In genomic region chr17:57677301-57677700, GRCh38 we compare ENCODE assay signal across 29 cellular contexts.
DNase-seq lines count a peak whose midpoint lies in the region; ATAC-seq and TF ChIP-seq lines count a peak whose summit lies in the region.
"Had no signal": no experiment of that assay in that cellular context is flagged by ENCODE, and none has a peak within 500 bp of the region (broad histone marks: within the 10 kb centered on the region; RNA-seq: fewer than 3 reads in every experiment).

No MANE protein-coding gene starts in this region.

- CTCF ChIA-PET in CD8-positive, alpha-beta memory T cell (lab: Charles Lee): no interaction called here

- no peak overlapping the region for H3K27ac ChIP-seq in DND-41 (ENCODE audit: low read length)
- no peak overlapping the region for H3K27ac ChIP-seq in CD8-positive, alpha-beta memory T cell (ENCODE audit: low read depth, low read length)
- H3K27ac ChIP-seq: cardiac muscle cell, gastrocnemius medialis, prostate gland, sigmoid colon, suprapubic skin had no signal

- H3K27ac Mint-ChIP-seq in naive thymus-derived CD8-positive, alpha-beta T cell: peak overlapping the region in 8 of 10 donors; percentile 9 to 75 (median 47)
- H3K27ac Mint-ChIP-seq in CD8-positive, alpha-beta memory T cell: peak overlapping the region in 2 of 8 donors; percentile 21 to 79
- H3K27ac Mint-ChIP-seq: activated naive CD8-positive, alpha-beta T cell; GM23338; HFFc6; T-cell had no signal

- DNase-seq in COR-L47 (lab: John Stamatoyannopoulos, UW): peak; percentile 75
- DNase-seq in DND-41: peak; percentile 3
- DNase-seq in NCI-H748 treated with DMSO at 0.1 percent for 48 hours (lab: John Stamatoyannopoulos, UW): peak; percentile 77
- no peak for DNase-seq in naive thymus-derived CD8-positive, alpha-beta T cell
- no peak for DNase-seq in CD8-positive, alpha-beta memory T cell
- DNase-seq in midbrain (lab: John Stamatoyannopoulos, UW): no peak
- DNase-seq in activated effector memory CD4-positive, alpha-beta T cell treated with anti-CD3 and anti-CD28 coated beads, Interleukin-2, amount 50 U/mL, for 16 hours: no peak
- DNase-seq: activated CD4-positive, alpha-beta T cell treated with anti-CD3 and anti-CD28 coated beads for 1 hour; anterior cingulate cortex; EL; gastrocnemius medialis; HFFc6; hippocampal formation; immature natural killer cell; Kasumi-1; mesendoderm; NCI-H1930; NCI-H524; RPMI8226; sigmoid colon; stimulated activated CD4-positive, alpha-beta T cell treated with anti-CD3 and anti-CD28 coated beads, Interleukin-4, amount 100 ng/mL, for 4 hours; stimulated activated naive CD4-positive, alpha-beta T cell had no signal

- no peak overlapping the region for H3K9ac ChIP-seq in DND-41 (ENCODE audit: low read depth, low read length)

- TF ChIP-seq CTCF in DND-41 (IDR thresholded peaks at IDR 0.05; ENCODE audit: borderline replicate concordance, extremely low read depth, low read length, poor library complexity, severe bottlenecking): no peak

- H3K36me3 ChIP-seq in DND-41 (ENCODE audit: insufficient read depth, low read length): peaks cover 82% of the 10 kb centered on the region
- H3K36me3 ChIP-seq in CD8-positive, alpha-beta memory T cell (ENCODE audit: insufficient read depth, low read length): peaks cover 5% of the 10 kb centered on the region
- H3K36me3 ChIP-seq: cardiac muscle cell, prostate gland had no signal

- H3K27me3 ChIP-seq in DND-41 (ENCODE audit: insufficient read depth, low read length, poor library complexity): no peaks in the 10 kb centered on the region
- no peaks in the 10 kb centered on the region for H3K27me3 ChIP-seq in CD8-positive, alpha-beta memory T cell (ENCODE audit: insufficient read depth, low read length, poor library complexity, severe bottlenecking)
- H3K27me3 ChIP-seq: cardiac muscle cell, gastrocnemius medialis, sigmoid colon, suprapubic skin had no signal

- H3K36me3 Mint-ChIP-seq in naive thymus-derived CD8-positive, alpha-beta T cell: peaks cover 0 to 25% (median 3%) of the 10 kb centered on the region in 3 donors
- peaks cover 0 to 36% (median 23%) of the 10 kb centered on the region in 3 donors for H3K36me3 Mint-ChIP-seq in CD8-positive, alpha-beta memory T cell

- H3K27me3 Mint-ChIP-seq in naive thymus-derived CD8-positive, alpha-beta T cell: no peaks in the 10 kb centered on the region
- peaks cover 0 to 4% of the 10 kb centered on the region in 2 donors for H3K27me3 Mint-ChIP-seq in CD8-positive, alpha-beta memory T cell
- H3K27me3 Mint-ChIP-seq: activated naive CD8-positive, alpha-beta T cell; T-cell had no signal

- H3K79me2 ChIP-seq in DND-41 (ENCODE audit: insufficient read depth, low read length): peaks cover 14% of the 10 kb centered on the region

- H3K9me3 ChIP-seq in DND-41 (ENCODE audit: insufficient read depth, low read length, severe bottlenecking): no peaks in the 10 kb centered on the region
- H3K9me3 ChIP-seq in CD8-positive, alpha-beta memory T cell (ENCODE audit: low read length): no peaks in the 10 kb centered on the region
- H3K9me3 ChIP-seq: gastrocnemius medialis, prostate gland, sigmoid colon, suprapubic skin had no signal

- H3K9me3 Mint-ChIP-seq in naive thymus-derived CD8-positive, alpha-beta T cell: no peaks in the 10 kb centered on the region
- no peaks in the 10 kb centered on the region for H3K9me3 Mint-ChIP-seq in CD8-positive, alpha-beta memory T cell
- H3K9me3 Mint-ChIP-seq: GM23338, HFFc6, immature natural killer cell, T-cell had no signal

- H3K4me1 Mint-ChIP-seq in naive thymus-derived CD8-positive, alpha-beta T cell: peaks cover 14 to 17% (median 16%) of the 10 kb centered on the region in 4 donors
- peaks cover 14 to 26% (median 18%) of the 10 kb centered on the region in 3 donors for H3K4me1 Mint-ChIP-seq in CD8-positive, alpha-beta memory T cell

- H4K20me1 ChIP-seq in DND-41 (ENCODE audit: insufficient read depth, low read length): peaks cover 12% of the 10 kb centered on the region; the same call in 1 of the 2 replicates

- POLR2A ChIA-PET in naive thymus-derived CD8-positive, alpha-beta T cell (lab: Charles Lee): no interaction called here
- POLR2A ChIA-PET in CD8-positive, alpha-beta memory T cell (lab: Charles Lee): no interaction called here

- no peak overlapping the region for H3K4me3 ChIP-seq in DND-41 (ENCODE audit: low read depth in 1 of 2, low read length in 2 of 2)
- H3K4me3 ChIP-seq in CD8-positive, alpha-beta memory T cell (ENCODE audit: low read length): no peak overlapping the region
- H3K4me3 ChIP-seq: cardiac muscle cell, gastrocnemius medialis, GM23338, prostate gland, sigmoid colon, suprapubic skin had no signal

- no peak overlapping the region for H2AFZ ChIP-seq in DND-41 (ENCODE audit: low read depth, low read length)
- H2AFZ ChIP-seq: GM23338 had no signal

- H3K4me1 ChIP-seq in DND-41 (ENCODE audit: insufficient read depth, low read length): no peaks in the 10 kb centered on the region
- H3K4me1 ChIP-seq in CD8-positive, alpha-beta memory T cell (ENCODE audit: insufficient read depth, low read length): peaks cover 9% of the 10 kb centered on the region
- H3K4me1 ChIP-seq: prostate gland, sigmoid colon had no signal

- H3K4me3 Mint-ChIP-seq in naive thymus-derived CD8-positive, alpha-beta T cell: no peak overlapping the region
- no peak overlapping the region for H3K4me3 Mint-ChIP-seq in CD8-positive, alpha-beta memory T cell
- H3K4me3 Mint-ChIP-seq: activated naive CD8-positive, alpha-beta T cell; GM23338; HFFc6; immature natural killer cell; T-cell had no signal

- no peak overlapping the region for H3K4me2 ChIP-seq in DND-41 (ENCODE audit: insufficient read depth, low read length)
- H3K4me2 ChIP-seq: GM23338 had no signal

- no peak for ATAC-seq in DND-41 (ENCODE audit: insufficient read depth, low read depth)
- no peak for ATAC-seq in naive thymus-derived CD8-positive, alpha-beta T cell
- ATAC-seq: gastrocnemius medialis, GM23338, left lobe of liver, T-cell had no signal

Comparison
In these comparisons a context has a peak if more than half of its experiments do, and no peak if none do; other contexts are left out.
1. DNase-seq: peak in COR-L47 (single experiment), DND-41 (single experiment) and NCI-H748 treated with DMSO at 0.1 percent for 48 hours (single experiment); none in naive thymus-derived CD8-positive, alpha-beta T cell (0 of 10), CD8-positive, alpha-beta memory T cell (0 of 5), midbrain (single experiment) and activated effector memory CD4-positive, alpha-beta T cell treated with anti-CD3 and anti-CD28 coated beads, Interleukin-2, amount 50 U/mL, for 16 hours (single experiment).